17 cellular contexts compared by ENCODE assay signal in the genomic region with DNA sequence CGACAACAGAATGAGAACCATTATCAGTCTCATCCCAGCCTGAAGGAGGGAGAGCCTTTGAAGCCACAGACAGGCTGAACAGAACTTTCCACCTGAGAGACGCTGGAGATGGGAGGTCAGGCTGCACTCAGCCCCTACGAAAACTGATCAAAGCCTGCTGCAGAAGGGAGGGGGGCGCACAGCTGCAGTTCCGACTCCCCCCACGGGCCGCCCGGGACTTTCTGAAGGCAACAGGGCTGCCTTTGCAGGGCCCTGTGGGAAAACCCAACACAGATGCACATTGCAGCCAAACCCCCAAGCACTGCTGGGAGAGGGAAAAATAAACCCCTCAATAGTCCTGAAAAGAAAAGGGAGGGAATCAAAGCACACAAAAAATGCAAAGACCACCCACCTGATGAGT.
"Had no signal": no experiment of that assay in that cellular context is flagged by ENCODE, and none has a peak within 500 bp of the region (broad histone marks: within the 10 kb centered on the region; RNA-seq: fewer than 3 reads in every experiment).

No MANE protein-coding gene starts in this region.

- FAIRE-seq: astrocyte, bronchial epithelial cell had no signal

- DNase-seq: activated CD4-positive, alpha-beta T cell treated with anti-CD3 and anti-CD28 coated beads, Interleukin-2, amount 50 U/mL, for 48 hours; activated effector memory CD4-positive, alpha-beta T cell treated with Interleukin-2 at 50 U/mL for 16 hours; activated naive CD4-positive, alpha-beta T cell treated with anti-CD3 and anti-CD28 coated beads, Interleukin-2, amount 50 U/mL, for 16 hours; effector memory CD8-positive, alpha-beta T cell; midbrain; stimulated activated CD4-positive, alpha-beta T cell treated with anti-CD3 and anti-CD28 coated beads, Interleukin-15, amount 100 ng/mL, for 24 hours; stimulated activated CD4-positive, alpha-beta T cell treated with anti-CD3 and anti-CD28 coated beads, Interleukin-4, amount 100 ng/mL, for 1 hour; stimulated activated naive CD4-positive, alpha-beta T cell treated with Interleukin-2 at 50 U/mL for 16 hours; T1000; transverse colon had no signal

- H3K4me3 ChIP-seq: gastrocnemius medialis, heart right ventricle, lung, right atrium auricular region, skin epidermis, transverse colon had no signal

- H3K36me3 ChIP-seq: gastrocnemius medialis, heart right ventricle, right atrium auricular region, transverse colon had no signal

- ATAC-seq: effector memory CD8-positive, alpha-beta T cell; gastrocnemius medialis had no signal

- H3K27me3 ChIP-seq: gastrocnemius medialis, heart right ventricle, right atrium auricular region, transverse colon had no signal

- H3K27ac ChIP-seq: gastrocnemius medialis, heart right ventricle, right atrium auricular region, transverse colon had no signal

- H3K9me3 ChIP-seq: gastrocnemius medialis, heart right ventricle, right atrium auricular region, transverse colon had no signal

- H3K9me3 Mint-ChIP-seq: effector memory CD8-positive, alpha-beta T cell had no signal

- H3K4me3 Mint-ChIP-seq: effector memory CD8-positive, alpha-beta T cell had no signal

- H3K27me3 Mint-ChIP-seq: effector memory CD8-positive, alpha-beta T cell had no signal
